27 cellular contexts compared by ENCODE assay signal in the genomic region with DNA sequence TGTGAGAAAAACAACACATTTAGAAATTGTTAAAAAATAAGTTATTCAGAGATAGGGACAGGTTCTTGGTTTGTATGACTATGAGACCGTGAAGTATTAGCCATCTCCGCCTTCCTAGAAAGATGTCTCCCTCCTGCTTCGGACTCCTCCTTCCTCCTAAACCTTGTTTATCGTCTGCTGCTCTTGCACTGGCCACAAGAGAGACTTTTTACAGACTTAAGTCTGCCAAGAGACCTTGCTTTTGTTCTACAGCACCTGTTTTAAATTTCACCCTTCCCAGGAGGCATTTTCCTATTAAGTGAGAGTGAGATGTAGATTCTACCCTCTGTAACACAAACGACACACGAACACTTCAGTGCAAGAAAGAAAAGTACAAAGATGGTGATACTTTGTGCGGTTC.
DNase-seq lines count a peak whose midpoint lies in the region; ATAC-seq, FAIRE-seq and TF ChIP-seq lines count a peak whose summit lies in the region.
"Had no signal": no experiment of that assay in that cellular context is flagged by ENCODE, and none has a peak within 500 bp of the region (broad histone marks: within the 10 kb centered on the region; RNA-seq: fewer than 3 reads in every experiment).

No MANE protein-coding gene starts in this region.

- H3K4me1 ChIP-seq in A549, result peaks cover 28% of the 10 kb centered on the region
- peaks cover 4% of the 10 kb centered on the region for H3K4me1 ChIP-seq in mesenchymal stem cell (ENCODE audit: control insufficient read depth, insufficient read depth, low read depth, low read length)
- H3K4me1 ChIP-seq in transverse colon, result peaks cover 0 to 16% (median 3%) of the 10 kb centered on the region in 4 donors
- no peaks in the 10 kb centered on the region for H3K4me1 ChIP-seq in ovary (ENCODE audit: insufficient read depth)
- H3K4me1 ChIP-seq: colonic mucosa had no signal

- peaks cover 8% of the 10 kb centered on the region for H3K36me3 Mint-ChIP-seq in HFFc6 (ENCODE audit: low read depth)
- H3K36me3 Mint-ChIP-seq: activated naive CD4-positive, alpha-beta T cell treated with anti-CD3 and anti-CD28 coated beads, Interleukin-2, amount 50 U/mL, for 24 hours; mesothelial cell of epicardium; stimulated activated effector memory CD8-positive, alpha-beta T cell treated with anti-CD3 and anti-CD28 coated beads, Interleukin-12 subunit alpha, Interleukin-12 subunit beta, amount 100 ng/mL, for 72 hours had no signal

- no peak for TF ChIP-seq RAD21 in A549 (conservative IDR thresholded peaks at IDR 0.05 in 1 of 2, IDR thresholded peaks at IDR 0.05 in 1 of 2)

- no peak overlapping the region for H3K14ac ChIP-seq in mesenchymal stem cell (ENCODE audit: low read length in 2 of 2)

- H2AK5ac ChIP-seq in mesenchymal stem cell (ENCODE audit: low read length, severe bottlenecking), result no peak overlapping the region

- peak in 1 of 2 experiments; percentile 14 for DNase-seq in A549 (ENCODE audit: low read depth in 1 of 2, low spot score in 1 of 2)
- DNase-seq in HFFc6, result no peak
- peak; percentile 12 for DNase-seq in astrocyte of the spinal cord (ENCODE audit: low read depth, low spot score)
- no peak for DNase-seq in mesenchymal stem cell
- no peak for DNase-seq in NCI-H1105 treated with DMSO at 0.1 percent for 48 hours (lab: John Stamatoyannopoulos, UW)
- DNase-seq in transverse colon, result no peak
- DNase-seq in ovary, result no peak
- DNase-seq: activated CD4-positive, alpha-beta T cell treated with anti-CD3 and anti-CD28 coated beads for 36 hours; activated CD8-positive, alpha-beta memory T cell treated with anti-CD3 and anti-CD28 coated beads for 24 hours; CD4-positive, alpha-beta T cell; effector CD4-positive, alpha-beta T cell; KG1; left lung; NCI-H2029 treated with DMSO at 0.1 percent for 48 hours; NCI-H226; occipital lobe; SHP77 treated with DMSO at 0.1 percent for 48 hours; stimulated activated CD4-positive, alpha-beta T cell treated with anti-CD3 and anti-CD28 coated beads, Interleukin-15, amount 100 ng/mL, for 24 hours; substantia nigra had no signal

- H3K4ac ChIP-seq in mesenchymal stem cell (ENCODE audit: low read depth in 1 of 2, low read length in 2 of 2), result no peak overlapping the region

- H4K91ac ChIP-seq in mesenchymal stem cell (ENCODE audit: low read length), result no peak overlapping the region

- ATAC-seq in A549, result peak in 1 of 2 experiments; percentile 54; a peak in 3 of 6 replicates
- no peak for ATAC-seq in HG03520 (IDR thresholded peaks at IDR 0.05; ENCODE audit: unreplicated experiment)
- ATAC-seq: activated CD4-positive, alpha-beta T cell treated with anti-CD3 and anti-CD28 coated beads for 36 hours; left lung; stimulated activated effector memory CD8-positive, alpha-beta T cell treated with anti-CD3 and anti-CD28 coated beads, Interleukin-12 subunit alpha, Interleukin-12 subunit beta, amount 100 ng/mL, for 72 hours had no signal

- no peak overlapping the region for H3K18ac ChIP-seq in mesenchymal stem cell (ENCODE audit: low read depth in 1 of 2, low read length in 2 of 2)

- no peak overlapping the region for H3K27ac Mint-ChIP-seq in HFFc6
- H3K27ac Mint-ChIP-seq: activated CD4-positive, alpha-beta T cell treated with anti-CD3 and anti-CD28 coated beads for 36 hours; activated naive CD4-positive, alpha-beta T cell treated with anti-CD3 and anti-CD28 coated beads, Interleukin-2, amount 50 U/mL, for 24 hours; CD4-positive, alpha-beta T cell; mesothelial cell of epicardium; stimulated activated effector memory CD8-positive, alpha-beta T cell treated with anti-CD3 and anti-CD28 coated beads, Interleukin-12 subunit alpha, Interleukin-12 subunit beta, amount 100 ng/mL, for 72 hours had no signal

- TF ChIP-seq EP300 in A549 (IDR thresholded peaks at IDR 0.05) (no peak), transverse colon (IDR thresholded peaks at IDR 0.05; ENCODE audit: low read depth) (no peak), ovary (IDR thresholded peaks at IDR 0.05) (no peak)

- H3K9me3 ChIP-seq in A549, result no peaks in the 10 kb centered on the region
- no peaks in the 10 kb centered on the region for H3K9me3 ChIP-seq in mesenchymal stem cell (ENCODE audit: control insufficient read depth, low read length)
- no peaks in the 10 kb centered on the region for H3K9me3 ChIP-seq in transverse colon
- no peaks in the 10 kb centered on the region for H3K9me3 ChIP-seq in ovary
- H3K9me3 ChIP-seq: colonic mucosa, left lung, MG63 had no signal

- no peaks in the 10 kb centered on the region; the same call in 1 of the 2 replicates for H3K27me3 Mint-ChIP-seq in HFFc6 (ENCODE audit: insufficient read depth)

- H3K4me2 ChIP-seq in A549 (peak overlapping the region; percentile 68), mesenchymal stem cell (ENCODE audit: low read length, poor library complexity, severe bottlenecking) (no peak overlapping the region)

- H2AFZ ChIP-seq in mesenchymal stem cell (ENCODE audit: low read depth, low read length), result no peak overlapping the region

- CTCF ChIA-PET in A549 (lab: Yijun Ruan, JAX), result no interaction called here

- no peak overlapping the region for H2BK120ac ChIP-seq in mesenchymal stem cell (ENCODE audit: low read depth, low read length)

- H3K27me3 ChIP-seq in mesenchymal stem cell (ENCODE audit: control insufficient read depth in 1 of 2, insufficient read depth in 1 of 2, low read length in 2 of 2) (no peaks in the 10 kb centered on the region), transverse colon (no peaks in the 10 kb centered on the region), ovary (no peaks in the 10 kb centered on the region)
- H3K27me3 ChIP-seq: cardiac muscle cell, colonic mucosa, left lung, MG63 had no signal

- no peak overlapping the region for H2BK15ac ChIP-seq in mesenchymal stem cell (ENCODE audit: low read depth, poor library complexity, severe bottlenecking)

- TF ChIP-seq POLR2A in A549 (IDR thresholded peaks at IDR 0.05; ENCODE audit: low read length) (no peak), transverse colon (IDR thresholded peaks at IDR 0.05) (no peak), ovary (IDR thresholded peaks at IDR 0.05) (no peak)

- H3K9me3 Mint-ChIP-seq in HFFc6, result no peaks in the 10 kb centered on the region
- H3K9me3 Mint-ChIP-seq: activated naive CD4-positive, alpha-beta T cell treated with anti-CD3 and anti-CD28 coated beads, Interleukin-2, amount 50 U/mL, for 24 hours; CD4-positive, alpha-beta T cell; mesothelial cell of epicardium; stimulated activated effector memory CD8-positive, alpha-beta T cell treated with anti-CD3 and anti-CD28 coated beads, Interleukin-12 subunit alpha, Interleukin-12 subunit beta, amount 100 ng/mL, for 72 hours had no signal

- no peak for TF ChIP-seq CTCF in A549 (IDR thresholded peaks at IDR 0.05)
- no peak for TF ChIP-seq CTCF in HFFc6 (IDR thresholded peaks at IDR 0.05)
- TF ChIP-seq CTCF in astrocyte of the spinal cord (IDR thresholded peaks at IDR 0.05; ENCODE audit: low read depth, low read length), result no peak
- TF ChIP-seq CTCF in transverse colon (IDR thresholded peaks at IDR 0.05), result no peak
- TF ChIP-seq CTCF in ovary (IDR thresholded peaks at IDR 0.05), result no peak

- intact Hi-C loops in transverse colon (cut with DNase I; ENCODE audit: low total_unique reads) (no loop called here), ovary (cut with DNase I) (loop anchor here (5.0 to 10.0 kb wide), 2 partner anchors 134 to 742 kb away; partner anchors contain the start of gene ENC1 (in 3 of the 4))

- POLR2A ChIA-PET in A549 (lab: Yijun Ruan, JAX), result no interaction called here

- H3K9ac ChIP-seq in mesenchymal stem cell (ENCODE audit: low read length), result no peak overlapping the region

- no peak overlapping the region for H2BK12ac ChIP-seq in mesenchymal stem cell (ENCODE audit: low read length in 2 of 2)

- peaks cover 22% of the 10 kb centered on the region for H3K79me1 ChIP-seq in mesenchymal stem cell (replicated peaks; ENCODE audit: low read length, poor library complexity, severe bottlenecking)

- H3K27ac ChIP-seq in A549 (peak overlapping the region; percentile 44 to 81; a peak in 5 of 6 replicates), mesenchymal stem cell (ENCODE audit: low read length, poor library complexity, severe bottlenecking) (peak overlapping the region; percentile 14), transverse colon (no peak overlapping the region), ovary (no peak overlapping the region)
- H3K27ac ChIP-seq: cardiac muscle cell, colonic mucosa, left lung had no signal

- no peak overlapping the region for H3K23ac ChIP-seq in mesenchymal stem cell (ENCODE audit: low read length in 2 of 2)

- no peak overlapping the region for H4K8ac ChIP-seq in mesenchymal stem cell (ENCODE audit: low read length)

- H2BK5ac ChIP-seq in mesenchymal stem cell (ENCODE audit: low read depth, low read length, poor library complexity, severe bottlenecking), result no peak overlapping the region

- in situ Hi-C loops in astrocyte of the spinal cord (cut with HindIII; ENCODE audit: low sequenced_read_pairs), result no loop called here
- in situ Hi-C loops in transverse colon (cut with MboI; ENCODE audit: low pct_ligation_motif_present in 1 of 4, low pct_unique_long_range_greater_than_20kb in 1 of 4, low sequenced_read_pairs in 3 of 4), result loop anchor here in 2 of 4 donors (5.0 kb wide), 1 partner anchor 747 kb away; no protein-coding TSS in a partner anchor

- peak overlapping the region; percentile 36; the same call in 1 of the 2 replicates for H3K4me3 Mint-ChIP-seq in HFFc6
- H3K4me3 Mint-ChIP-seq: activated CD4-positive, alpha-beta T cell treated with anti-CD3 and anti-CD28 coated beads for 36 hours; activated naive CD4-positive, alpha-beta T cell treated with anti-CD3 and anti-CD28 coated beads, Interleukin-2, amount 50 U/mL, for 24 hours; CD4-positive, alpha-beta T cell; mesothelial cell of epicardium; stimulated activated effector memory CD8-positive, alpha-beta T cell treated with anti-CD3 and anti-CD28 coated beads, Interleukin-12 subunit alpha, Interleukin-12 subunit beta, amount 100 ng/mL, for 72 hours had no signal

- H3K36me3 ChIP-seq in mesenchymal stem cell (ENCODE audit: control insufficient read depth in 1 of 2, insufficient read depth in 2 of 2, low read depth in 1 of 2, low read length in 2 of 2) (peaks cover 0 to 38% of the 10 kb centered on the region in 2 experiments), transverse colon (no peaks in the 10 kb centered on the region), ovary (no peaks in the 10 kb centered on the region)
- H3K36me3 ChIP-seq: cardiac muscle cell, colonic mucosa, left lung had no signal

- H3K4me1 Mint-ChIP-seq in HFFc6 (ENCODE audit: low read depth), result peaks cover 18% of the 10 kb centered on the region; the same call in 1 of the 2 replicates
- H3K4me1 Mint-ChIP-seq: activated naive CD4-positive, alpha-beta T cell treated with anti-CD3 and anti-CD28 coated beads, Interleukin-2, amount 50 U/mL, for 24 hours had no signal

- FAIRE-seq in A549 (lab: Jason Lieb, UNC), result no peak
- FAIRE-seq: D721Med had no signal

- WGBS in A549 (ENCODE audit: missing lambda C conversion rate), result 88% methylated on average over 7 of the region's 7 CpGs
- 92% methylated on average over 6 of the region's 7 CpGs for WGBS in mesenchymal stem cell
- WGBS in transverse colon (ENCODE audit: low coverage in 1 of 2), 2 donors, result 77 to 86% methylated on average over 7 of the region's 7 CpGs
- WGBS in ovary, 3 donors, result 73 to 87% (median 85%) methylated on average over 7 of the region's 7 CpGs

- H3K4me3 ChIP-seq in A549 (no peak overlapping the region), astrocyte of the spinal cord (ENCODE audit: low read depth, low read length) (no peak overlapping the region), mesenchymal stem cell (ENCODE audit: insufficient read depth in 1 of 2, low read depth in 1 of 2, low read length in 2 of 2) (peak overlapping the region in 1 of 2 experiments; percentile 3), transverse colon (no peak overlapping the region), ovary (no peak overlapping the region)
- H3K4me3 ChIP-seq: cardiac muscle cell, colonic mucosa, left lung, MG63 had no signal

Comparison
In these comparisons a context has a peak if more than half of its experiments do, and no peak if none do; other contexts are left out.
1. H3K27ac ChIP-seq: peak in A549 (2 of 2) and mesenchymal stem cell (single experiment); none in transverse colon (0 of 4) and ovary (0 of 2).